Comparison of ENCODE assay signal across 21 cellular contexts in the genomic region with DNA sequence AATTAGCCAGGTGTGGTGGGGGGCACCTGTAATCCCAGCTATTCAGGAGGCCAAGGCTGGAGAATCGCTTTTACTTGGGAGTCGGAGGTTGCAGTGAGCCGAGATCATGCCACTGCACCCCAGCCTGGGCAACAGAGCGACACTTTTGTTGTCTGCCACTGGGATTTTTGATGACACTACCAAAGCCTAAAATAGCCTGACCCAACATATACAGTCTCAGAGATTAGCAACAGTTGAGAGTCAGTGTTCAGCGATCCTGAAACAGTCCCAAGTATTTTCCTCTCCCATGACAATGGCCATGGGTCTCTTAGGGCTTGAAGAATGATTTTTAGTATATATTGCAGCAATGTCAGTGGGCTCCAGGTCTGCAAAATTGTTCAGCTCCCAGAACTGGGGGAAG.
"Had no signal": no experiment of that assay in that cellular context is flagged by ENCODE, and none has a peak within 500 bp of the region (broad histone marks: within the 10 kb centered on the region; RNA-seq: fewer than 3 reads in every experiment).

No MANE protein-coding gene starts in this region.

- DNase-seq: cerebellar nuclear complex; effector memory CD8-positive, alpha-beta T cell; hippocampal formation; kidney glomerular epithelial cell; left lung; mesenchymal stem cell; midbrain; retina; stimulated activated CD4-positive, alpha-beta T cell treated with anti-CD3 and anti-CD28 coated beads, Interleukin-4, amount 100 ng/mL, for 1 hour; stimulated activated CD8-positive, alpha-beta memory T cell treated with anti-CD3 and anti-CD28 coated beads, Interleukin-4, amount 100 ng/mL, for 48 hours; stimulated activated naive CD8-positive, alpha-beta T cell treated with anti-CD3 and anti-CD28 coated beads, Interleukin-15, Interleukin-2, amounts not matched to agents 100 U/mL and 50 U/mL, for 24 hours; thyroid gland had no signal

- H3K9ac ChIP-seq: parathyroid adenoma had no signal

- H3K4me3 ChIP-seq: esophagus muscularis mucosa, gastroesophageal sphincter, left lung, lung, prostate gland, smooth muscle cell, suprapubic skin, thyroid gland had no signal

- H3K27me3 ChIP-seq: esophagus muscularis mucosa, gastroesophageal sphincter, left lung, suprapubic skin, thyroid gland had no signal

- H3K4me2 ChIP-seq: smooth muscle cell had no signal

- H3K4me1 ChIP-seq: gastroesophageal sphincter, left lung, parathyroid adenoma, prostate gland, suprapubic skin, thyroid gland had no signal

- H3K9me3 ChIP-seq: esophagus muscularis mucosa, gastroesophageal sphincter, left lung, prostate gland, suprapubic skin, thyroid gland had no signal

- H3K36me3 ChIP-seq: prostate gland, thyroid gland had no signal

- H3K27ac ChIP-seq: epithelial cell of prostate, esophagus muscularis mucosa, gastroesophageal sphincter, left lung, parathyroid adenoma, prostate gland, suprapubic skin, thyroid gland had no signal

- H2AFZ ChIP-seq: parathyroid adenoma had no signal

- ATAC-seq: effector memory CD8-positive, alpha-beta T cell; gastroesophageal sphincter; left lung; stimulated activated effector memory CD8-positive, alpha-beta T cell treated with anti-CD3 and anti-CD28 coated beads, Interleukin-12 subunit alpha, Interleukin-12 subunit beta, amount 100 ng/mL, for 72 hours; stimulated activated naive CD8-positive, alpha-beta T cell treated with anti-CD3 and anti-CD28 coated beads, Interleukin-15, Interleukin-2, amounts not matched to agents 100 U/mL and 50 U/mL, for 24 hours had no signal
